In the genomic region with DNA sequence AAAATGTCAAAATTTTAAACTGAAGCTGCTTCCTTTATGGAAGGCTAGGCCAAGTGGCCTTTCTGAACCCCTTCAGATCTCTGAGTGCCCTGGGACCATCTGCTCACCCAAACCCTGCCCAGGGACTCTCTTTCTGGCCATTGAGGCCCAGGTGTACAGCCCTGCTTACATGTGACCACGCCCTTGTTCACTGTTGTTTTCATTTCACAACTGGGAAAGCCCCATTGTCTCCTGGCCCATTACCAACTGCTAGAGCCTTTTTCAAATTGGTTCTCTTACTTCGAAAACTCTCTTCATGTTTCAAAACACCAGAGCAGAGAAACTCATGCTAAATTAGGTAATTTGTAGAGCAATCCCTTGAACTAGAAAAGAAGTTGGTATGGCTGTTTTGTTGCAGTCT, we compare ENCODE assay signal across 11 cellular contexts.
A peak's percentile ranks its signal among the peaks of the same experiment; 100 is the strongest.
DNase-seq lines count a peak whose midpoint lies in the region; ATAC-seq and TF ChIP-seq lines count a peak whose summit lies in the region.
"Had no signal": no experiment of that assay in that cellular context is flagged by ENCODE, and none has a peak within 500 bp of the region (broad histone marks: within the 10 kb centered on the region; RNA-seq: fewer than 3 reads in every experiment).

No MANE protein-coding gene starts in this region.

- H3K4me3 Mint-ChIP-seq in activated CD4-positive, alpha-beta T cell treated with anti-CD3 and anti-CD28 coated beads for 36 hours = no peak overlapping the region
- H3K4me3 Mint-ChIP-seq in immature natural killer cell = no peak overlapping the region
- H3K4me3 Mint-ChIP-seq: central memory CD8-positive, alpha-beta T cell had no signal

- CTCF ChIA-PET in activated CD4-positive, alpha-beta T cell treated with anti-CD3 and anti-CD28 coated beads for 36 hours (lab: Charles Lee) = interaction anchor here (0.7 kb wide), 1 partner anchor 54 kb away, joined by 3 read pairs; no protein-coding TSS in a partner anchor

- H4K20me1 ChIP-seq in OCI-LY3 (ENCODE audit: insufficient read depth, low read length) = no peaks in the 10 kb centered on the region
- no peaks in the 10 kb centered on the region for H4K20me1 ChIP-seq in osteoblast (ENCODE audit: insufficient read depth, low read length)

- no peaks in the 10 kb centered on the region for H3K27me3 Mint-ChIP-seq in activated CD4-positive, alpha-beta T cell treated with anti-CD3 and anti-CD28 coated beads for 36 hours
- H3K27me3 Mint-ChIP-seq in immature natural killer cell (ENCODE audit: low read depth in 3 of 3) = peaks cover 3 to 10% (median 4%) of the 10 kb centered on the region in 3 donors

- no peaks in the 10 kb centered on the region for H3K9me3 ChIP-seq in OCI-LY3 (ENCODE audit: insufficient read depth, low read length)
- H3K9me3 ChIP-seq in osteoblast (ENCODE audit: low read depth, low read length) = no peaks in the 10 kb centered on the region

- no peaks in the 10 kb centered on the region for H3K9me3 Mint-ChIP-seq in activated CD4-positive, alpha-beta T cell treated with anti-CD3 and anti-CD28 coated beads for 36 hours (ENCODE audit: low read depth)
- H3K9me3 Mint-ChIP-seq in immature natural killer cell = peaks cover 0 to 12% (median 0%) of the 10 kb centered on the region in 6 donors
- H3K9me3 Mint-ChIP-seq: central memory CD8-positive, alpha-beta T cell had no signal

- no peaks in the 10 kb centered on the region for H3K36me3 Mint-ChIP-seq in activated CD4-positive, alpha-beta T cell treated with anti-CD3 and anti-CD28 coated beads for 36 hours (ENCODE audit: low read depth)
- no peaks in the 10 kb centered on the region for H3K36me3 Mint-ChIP-seq in immature natural killer cell

- TF ChIP-seq CTCF in OCI-LY3 (IDR thresholded peaks at IDR 0.05; ENCODE audit: low read depth, low read length) (no peak), osteoblast (IDR thresholded peaks at IDR 0.05; ENCODE audit: extremely low read depth, low read depth, low read length) (no peak)

- peak overlapping the region; percentile 58 for H2AFZ ChIP-seq in OCI-LY3 (ENCODE audit: low read depth, low read length)
- peak overlapping the region; percentile 48 for H2AFZ ChIP-seq in osteoblast (ENCODE audit: low read length)

- DNase-seq in activated CD4-positive, alpha-beta T cell treated with anti-CD3 and anti-CD28 coated beads for 36 hours = peak; percentile 8
- DNase-seq in activated CD4-positive, alpha-beta T cell treated with anti-CD3 and anti-CD28 coated beads for 48 hours = no peak
- DNase-seq in osteoblast (ENCODE audit: insufficient read length, low spot score, missing footprints) (no peak), NCI-H146 (lab: John Stamatoyannopoulos, UW) (no peak), immature natural killer cell (no peak)
- DNase-seq: ACHN; activated CD4-positive, alpha-beta T cell treated with anti-CD3 and anti-CD28 coated beads, Interleukin-2, amount 50 U/mL, for 1 hour had no signal

- POLR2A ChIA-PET in activated CD4-positive, alpha-beta T cell treated with anti-CD3 and anti-CD28 coated beads for 36 hours (lab: Charles Lee) = no interaction called here

- ATAC-seq in activated CD4-positive, alpha-beta T cell treated with anti-CD3 and anti-CD28 coated beads for 36 hours = peak; percentile 69
- ATAC-seq in HG02571 (IDR thresholded peaks at IDR 0.05; ENCODE audit: unreplicated experiment) (peak; percentile 91), GM19328 (IDR thresholded peaks at IDR 0.05; ENCODE audit: unreplicated experiment) (no peak)

- H3K4me1 ChIP-seq in OCI-LY3 (ENCODE audit: low read length) = peaks cover 12% of the 10 kb centered on the region
- H3K4me1 ChIP-seq in osteoblast (ENCODE audit: insufficient read depth, low read length) = no peaks in the 10 kb centered on the region

- no peak overlapping the region for H3K27ac Mint-ChIP-seq in activated CD4-positive, alpha-beta T cell treated with anti-CD3 and anti-CD28 coated beads for 36 hours
- no peak overlapping the region for H3K27ac Mint-ChIP-seq in immature natural killer cell

- peaks cover 23% of the 10 kb centered on the region for H3K4me1 Mint-ChIP-seq in activated CD4-positive, alpha-beta T cell treated with anti-CD3 and anti-CD28 coated beads for 36 hours
- H3K4me1 Mint-ChIP-seq in immature natural killer cell = no peaks in the 10 kb centered on the region

- no peak overlapping the region for H3K4me3 ChIP-seq in OCI-LY3 (ENCODE audit: low read length)
- H3K4me3 ChIP-seq in osteoblast (ENCODE audit: insufficient read depth, low read length) = no peak overlapping the region

- H3K9ac ChIP-seq in OCI-LY3 (ENCODE audit: low read length) = no peak overlapping the region

- intact Hi-C loops in activated CD4-positive, alpha-beta T cell treated with anti-CD3 and anti-CD28 coated beads for 36 hours (cut with DNase I, micrococcal nuclease) = no loop called here

- H3K36me3 ChIP-seq in OCI-LY3 (replicated peaks; ENCODE audit: low read depth, low read length) (no peaks in the 10 kb centered on the region), osteoblast (ENCODE audit: insufficient read depth, low read length) (no peaks in the 10 kb centered on the region)

- H3K27me3 ChIP-seq in OCI-LY3 (ENCODE audit: low read depth, low read length) (no peaks in the 10 kb centered on the region), osteoblast (ENCODE audit: insufficient read depth, low read length) (no peaks in the 10 kb centered on the region)

- peak overlapping the region; percentile 54 for H3K4me2 ChIP-seq in OCI-LY3 (ENCODE audit: low read length)
- no peak overlapping the region for H3K4me2 ChIP-seq in osteoblast (ENCODE audit: insufficient read depth, low read length)

- no peak overlapping the region; the same call in 1 of the 2 replicates for H3K27ac ChIP-seq in OCI-LY3 (ENCODE audit: low read length)
- no peak overlapping the region for H3K27ac ChIP-seq in osteoblast (ENCODE audit: low read depth, low read length)

- H3K79me2 ChIP-seq in OCI-LY3 (ENCODE audit: low read length) = no peaks in the 10 kb centered on the region
- no peaks in the 10 kb centered on the region for H3K79me2 ChIP-seq in osteoblast (ENCODE audit: insufficient read depth, low read length)
